Comparison of ENCODE assay signal across 30 cellular contexts in the genomic region with DNA sequence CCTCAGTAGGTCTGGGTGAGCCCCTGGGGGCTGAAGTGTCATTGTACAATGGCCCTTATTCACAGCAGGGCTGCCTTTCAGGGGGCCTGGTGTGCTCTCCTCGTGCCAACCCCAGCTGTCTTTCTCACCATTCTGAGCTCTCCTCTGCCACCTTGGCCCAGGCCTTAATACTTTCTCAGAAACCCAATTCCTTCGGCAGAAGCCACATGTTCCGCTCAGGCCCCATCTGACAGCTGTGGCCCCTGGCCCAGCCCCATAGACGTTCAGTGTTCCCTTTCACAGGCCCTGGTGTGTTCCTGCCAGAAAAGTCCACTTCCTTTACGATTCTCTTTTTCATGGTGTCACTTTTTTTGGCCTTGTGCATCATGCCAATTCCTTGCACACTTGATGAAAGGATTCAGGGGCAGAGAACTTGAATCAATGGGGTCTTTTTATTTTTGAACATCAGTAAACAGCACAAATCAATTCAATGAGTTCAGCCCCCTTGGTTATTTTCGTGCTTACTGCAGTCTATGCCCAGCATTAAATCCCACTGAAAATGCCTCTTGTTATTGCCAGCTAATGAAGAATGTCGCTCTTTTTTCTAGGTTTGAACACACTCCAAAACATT. TPM values are rescaled to one million over a fixed set of nuclear protein-coding genes. Genes with fewer than 3 reads are reported as not detected.
DNase-seq lines count a peak whose midpoint lies in the region; ATAC-seq lines count a peak whose summit lies in the region.
"Had no signal": no experiment of that assay in that cellular context is flagged by ENCODE, and none has a peak within 500 bp of the region (broad histone marks: within the 10 kb centered on the region; RNA-seq: fewer than 3 reads in every experiment).

No MANE protein-coding gene starts in this region.

- peak in 9 of 14 donors; percentile 10 to 72 (median 46) for DNase-seq in C1 segment of cervical spinal cord (lab: John Stamatoyannopoulos, UW)
- DNase-seq in hypothalamus (lab: John Stamatoyannopoulos, UW): peak in 41 of 51 donors; percentile 5 to 85 (median 38)
- peak; percentile 23 for DNase-seq in occipital lobe (lab: John Stamatoyannopoulos, UW)
- no peak for DNase-seq in activated CD4-positive, alpha-beta memory T cell treated with anti-CD3 and anti-CD28 coated beads for 36 hours
- DNase-seq in stimulated activated CD4-positive, alpha-beta T cell treated with anti-CD3 and anti-CD28 coated beads, Interleukin-1b, Interleukin-23, amount 100 ng/mL, for 48 hours: no peak
- DNase-seq: activated CD4-positive, CD25-positive, alpha-beta regulatory T cell treated with anti-CD3 and anti-CD28 coated beads, Interleukin-2, amount 50 U/mL, for 72 hours; activated CD8-positive, alpha-beta T cell treated with anti-CD3 and anti-CD28 coated beads for 36 hours; activated effector memory CD4-positive, alpha-beta T cell treated with Interleukin-2 at 50 U/mL for 16 hours; activated naive CD8-positive, alpha-beta T cell treated with anti-CD3 and anti-CD28 coated beads, Interleukin-2, amount 10 ng/mL, durations not matched to agents 7 days and 5 days; BE2C; DMS79; endodermal cell; esophagus squamous epithelium; GOT3; NCI-H146; NCI-H510A treated with DMSO at 0.1 percent for 48 hours; NK-92 treated with Interleukin-12 subunit alpha and Interleukin-12 subunit beta, amount 100 ng/mL, for 24 hours; ovary; Peyer's patch; right cardiac atrium; stimulated activated CD4-positive, alpha-beta T cell treated with anti-CD3 and anti-CD28 coated beads, Interleukin-4, amount 100 ng/mL, for 24 hours; stimulated activated naive CD8-positive, alpha-beta T cell treated with anti-CD3 and anti-CD28 coated beads, Interleukin-15, Interleukin-2, amounts not matched to agents 100 U/mL and 50 U/mL, for 24 hours; upper lobe of right lung had no signal

- no peaks in the 10 kb centered on the region for H3K27me3 Mint-ChIP-seq in activated CD4-positive, alpha-beta memory T cell treated with anti-CD3 and anti-CD28 coated beads for 36 hours
- H3K27me3 Mint-ChIP-seq: activated CD8-positive, alpha-beta T cell treated with anti-CD3 and anti-CD28 coated beads for 36 hours had no signal

- intact Hi-C loops in activated CD4-positive, alpha-beta memory T cell treated with anti-CD3 and anti-CD28 coated beads for 36 hours (cut with micrococcal nuclease): no loop called here

- H3K27ac ChIP-seq in angular gyrus (ENCODE audit: low read depth, low read length): peak overlapping the region; percentile 83
- H3K27ac ChIP-seq: esophagus squamous epithelium, gastroesophageal sphincter, KMS-11, ovary, Peyer's patch, SJCRH30, upper lobe of right lung had no signal

- no peaks in the 10 kb centered on the region for H3K9me3 Mint-ChIP-seq in activated CD4-positive, alpha-beta memory T cell treated with anti-CD3 and anti-CD28 coated beads for 36 hours
- H3K9me3 Mint-ChIP-seq: activated CD8-positive, alpha-beta T cell treated with anti-CD3 and anti-CD28 coated beads for 36 hours; activated naive CD8-positive, alpha-beta T cell treated with anti-CD3 and anti-CD28 coated beads, Interleukin-2, amount 10 ng/mL, durations not matched to agents 7 days and 5 days; T-helper 1 cell treated with Interleukin-12 subunit alpha and Interleukin-12 subunit beta and Interleukin-4 antibody, amounts not matched to agents 30 μg/mL and 1 μg/mL, for 36 hours had no signal

- H3K36me3 Mint-ChIP-seq in activated CD4-positive, alpha-beta memory T cell treated with anti-CD3 and anti-CD28 coated beads for 36 hours: no peaks in the 10 kb centered on the region
- H3K36me3 Mint-ChIP-seq: activated naive CD8-positive, alpha-beta T cell treated with anti-CD3 and anti-CD28 coated beads, Interleukin-2, amount 10 ng/mL, durations not matched to agents 7 days and 5 days had no signal

- no peak overlapping the region for H3K27ac Mint-ChIP-seq in activated CD4-positive, alpha-beta memory T cell treated with anti-CD3 and anti-CD28 coated beads for 36 hours
- H3K27ac Mint-ChIP-seq: activated CD8-positive, alpha-beta T cell treated with anti-CD3 and anti-CD28 coated beads for 36 hours; activated naive CD8-positive, alpha-beta T cell treated with anti-CD3 and anti-CD28 coated beads, Interleukin-2, amount 10 ng/mL, durations not matched to agents 7 days and 5 days; endodermal cell; T-helper 1 cell treated with Interleukin-12 subunit alpha and Interleukin-12 subunit beta and Interleukin-4 antibody, amounts not matched to agents 30 μg/mL and 1 μg/mL, for 36 hours had no signal

- ATAC-seq in HG02852 (IDR thresholded peaks at IDR 0.05; ENCODE audit: unreplicated experiment) (no peak), HG02588 (IDR thresholded peaks at IDR 0.05; ENCODE audit: unreplicated experiment) (no peak)
- ATAC-seq: activated CD8-positive, alpha-beta T cell treated with anti-CD3 and anti-CD28 coated beads for 36 hours; gastroesophageal sphincter; right cardiac atrium; stimulated activated naive CD8-positive, alpha-beta T cell treated with anti-CD3 and anti-CD28 coated beads, Interleukin-15, Interleukin-2, amounts not matched to agents 100 U/mL and 50 U/mL, for 24 hours; upper lobe of right lung had no signal

- no peak overlapping the region for H3K4me3 Mint-ChIP-seq in activated CD4-positive, alpha-beta memory T cell treated with anti-CD3 and anti-CD28 coated beads for 36 hours
- H3K4me3 Mint-ChIP-seq: activated CD8-positive, alpha-beta T cell treated with anti-CD3 and anti-CD28 coated beads for 36 hours; activated naive CD8-positive, alpha-beta T cell treated with anti-CD3 and anti-CD28 coated beads, Interleukin-2, amount 10 ng/mL, durations not matched to agents 7 days and 5 days; endodermal cell; T-helper 1 cell treated with Interleukin-12 subunit alpha and Interleukin-12 subunit beta and Interleukin-4 antibody, amounts not matched to agents 30 μg/mL and 1 μg/mL, for 36 hours had no signal

- CTCF ChIA-PET in activated CD4-positive, alpha-beta memory T cell treated with anti-CD3 and anti-CD28 coated beads for 36 hours (lab: Charles Lee): no interaction called here

- peaks cover 5% of the 10 kb centered on the region for H3K4me1 Mint-ChIP-seq in activated CD4-positive, alpha-beta memory T cell treated with anti-CD3 and anti-CD28 coated beads for 36 hours (ENCODE audit: low read depth)

- POLR2A ChIA-PET in activated CD4-positive, alpha-beta memory T cell treated with anti-CD3 and anti-CD28 coated beads for 36 hours (lab: Charles Lee): no interaction called here

RNA-seq across cellular contexts. Expression of gene GPNMB, which starts 15.9 kb away (rescaled TPM):
- 5.3 TPM for total RNA-seq in occipital lobe
- total RNA-seq in activated CD4-positive, alpha-beta memory T cell treated with anti-CD3 and anti-CD28 coated beads for 36 hours: under 1 TPM in 1 of 2 experiments, not detected in 1; 0.43 TPM

RNA-seq across cellular contexts. Expression of gene NUP42, which starts 48.8 kb away (rescaled TPM):
- 63.6 TPM for total RNA-seq in occipital lobe
- total RNA-seq in activated CD4-positive, alpha-beta memory T cell treated with anti-CD3 and anti-CD28 coated beads for 36 hours: 10 to 100 TPM; 24.1 to 31.7 TPM

Comparison
In these comparisons a context has a peak if more than half of its experiments do, and no peak if none do; other contexts are left out.
1. DNase-seq: peak in C1 segment of cervical spinal cord (9 of 14), hypothalamus (41 of 51) and occipital lobe (single experiment); none in activated CD4-positive, alpha-beta memory T cell treated with anti-CD3 and anti-CD28 coated beads for 36 hours (single experiment) and stimulated activated CD4-positive, alpha-beta T cell treated with anti-CD3 and anti-CD28 coated beads, Interleukin-1b, Interleukin-23, amount 100 ng/mL, for 48 hours (single experiment).